In the genomic region with DNA sequence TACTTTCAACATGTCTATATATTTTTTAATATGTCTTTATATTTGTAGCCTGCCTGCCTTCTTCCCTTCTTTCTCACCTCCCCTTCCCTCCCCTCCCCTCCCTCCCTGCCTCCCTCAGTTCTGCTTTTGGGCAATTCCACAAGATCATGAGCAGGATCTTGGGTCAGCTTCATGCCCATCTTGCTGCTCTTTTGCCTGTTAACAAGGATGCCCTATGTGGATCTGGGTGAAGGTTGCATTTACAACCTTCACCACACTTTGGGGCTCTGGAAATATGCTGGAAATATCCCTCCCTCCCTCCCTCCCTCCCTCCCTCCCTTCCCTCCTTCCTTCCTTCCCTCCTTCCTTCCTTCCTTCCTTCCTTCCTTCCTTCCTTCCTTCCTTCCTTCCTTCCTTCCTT, we compare ENCODE assay signal across 8 cellular contexts.
"Had no signal": no experiment of that assay in that cellular context is flagged by ENCODE, and none has a peak within 500 bp of the region (broad histone marks: within the 10 kb centered on the region; RNA-seq: fewer than 3 reads in every experiment).

No MANE protein-coding gene starts in this region.

- H3K27ac ChIP-seq: HL-60, KMS-11 had no signal

- H3K4me3 Mint-ChIP-seq: IgD-negative memory B cell had no signal

- H3K9ac ChIP-seq: KMS-11 had no signal

- H3K4me2 ChIP-seq: KMS-11 had no signal

- DNase-seq: IMR-90, KBM-7, KG1 had no signal

- FAIRE-seq: HTR-8/SVneo, K562 had no signal

- ATAC-seq: K562 had no signal

- H3K36me3 Mint-ChIP-seq: IgD-negative memory B cell had no signal

- H3K27me3 Mint-ChIP-seq: IgD-negative memory B cell had no signal

- H3K4me3 ChIP-seq: K562 had no signal

- H3K4me1 Mint-ChIP-seq: IgD-negative memory B cell had no signal

- H3K27ac Mint-ChIP-seq: IgD-negative memory B cell had no signal
